23 cellular contexts compared by ENCODE assay signal in the genomic region with DNA sequence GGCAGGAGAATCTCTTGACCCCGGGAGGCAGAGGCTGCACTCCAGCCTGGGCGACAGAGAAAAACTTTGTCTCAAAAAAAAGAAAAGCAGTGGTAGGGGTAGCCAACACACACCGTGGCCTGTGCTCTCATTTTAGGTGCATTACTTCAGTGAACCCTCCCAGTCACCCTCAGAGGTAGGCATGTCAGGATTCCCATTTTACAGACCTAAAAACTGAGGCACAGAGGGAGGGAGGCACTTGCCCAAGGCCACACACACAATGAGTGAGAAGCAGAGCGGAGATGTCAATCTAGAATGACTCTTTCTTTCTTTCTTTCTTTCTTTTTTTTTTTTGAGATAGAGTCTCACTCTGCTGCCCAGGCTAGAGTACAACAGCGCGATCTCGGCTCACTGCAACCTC. TPM values are rescaled to one million over a fixed set of nuclear protein-coding genes. Genes with fewer than 3 reads are reported as not detected.
DNase-seq lines count a peak whose midpoint lies in the region; ATAC-seq, FAIRE-seq and TF ChIP-seq lines count a peak whose summit lies in the region.
"Had no signal": no experiment of that assay in that cellular context is flagged by ENCODE, and none has a peak within 500 bp of the region (broad histone marks: within the 10 kb centered on the region; RNA-seq: fewer than 3 reads in every experiment).

No MANE protein-coding gene starts in this region.

- H3K9me3 Mint-ChIP-seq in activated CD4-positive, alpha-beta T cell treated with anti-CD3 and anti-CD28 coated beads, Interleukin-2, amount 10 ng/mL, durations not matched to agents 7 days and 5 days = peaks cover 7% of the 10 kb centered on the region
- H3K9me3 Mint-ChIP-seq in activated CD4-positive, alpha-beta T cell treated with anti-CD3 and anti-CD28 coated beads for 36 hours (ENCODE audit: low read depth) = peaks cover 7% of the 10 kb centered on the region
- H3K9me3 Mint-ChIP-seq in CD14-positive monocyte (peaks cover 15 to 25% (median 18%) of the 10 kb centered on the region in 7 donors), activated B cell treated with CpG ODN at 0.5 μM for 24 hours (peaks cover 5% of the 10 kb centered on the region)
- H3K9me3 Mint-ChIP-seq: GM23338 had no signal

- ATAC-seq in activated CD4-positive, alpha-beta T cell treated with anti-CD3 and anti-CD28 coated beads for 36 hours = no peak
- ATAC-seq in activated B cell treated with CpG ODN at 0.5 μM for 24 hours (ENCODE audit: low read depth) (no peak), HG03378 (IDR thresholded peaks at IDR 0.05; ENCODE audit: unreplicated experiment) (no peak)
- ATAC-seq: GM23338 had no signal

- no peak for DNase-seq in activated CD4-positive, alpha-beta T cell treated with anti-CD3 and anti-CD28 coated beads, Interleukin-2, amount 10 ng/mL, durations not matched to agents 7 days and 5 days
- no peak for DNase-seq in activated CD4-positive, alpha-beta T cell treated with anti-CD3 and anti-CD28 coated beads for 36 hours
- no peak for DNase-seq in CD14-positive monocyte (ENCODE audit: low spot score)
- no peak for DNase-seq in activated B cell treated with CpG ODN at 0.5 μM for 24 hours
- peak; percentile 35 for DNase-seq in kidney
- no peak for DNase-seq in D341Med (ENCODE audit: low spot score)
- DNase-seq in amniotic stem cell (lab: John Stamatoyannopoulos, UW) = no peak
- DNase-seq: DND-41; GDM1; KG1; NCI-H1048; NCI-H2107; NCI-H226; NCI-H526 treated with DMSO at 0.1 percent for 48 hours; NK-92 treated with Interleukin-12 subunit alpha and Interleukin-12 subunit beta, amount 100 ng/mL, for 24 hours; OCI-M1 had no signal

- POLR2A ChIA-PET in activated CD4-positive, alpha-beta T cell treated with anti-CD3 and anti-CD28 coated beads, Interleukin-2, amount 10 ng/mL, durations not matched to agents 7 days and 5 days (lab: Charles Lee) = no interaction called here
- POLR2A ChIA-PET in activated CD4-positive, alpha-beta T cell treated with anti-CD3 and anti-CD28 coated beads for 36 hours (lab: Charles Lee) = no interaction called here
- POLR2A ChIA-PET in activated B cell treated with CpG ODN at 0.5 μM for 24 hours (lab: Charles Lee) = interaction anchor here (1.1 to 10.7 kb wide), 3 partner anchors 13 to 102 kb away, joined by 3 to 333 read pairs (median 13); no protein-coding TSS in a partner anchor

- CTCF ChIA-PET in activated CD4-positive, alpha-beta T cell treated with anti-CD3 and anti-CD28 coated beads, Interleukin-2, amount 10 ng/mL, durations not matched to agents 7 days and 5 days (lab: Charles Lee) = interaction anchor here (0.8 to 1.9 kb wide), 3 partner anchors 10 to 12 kb away, joined by 3 to 6 read pairs (median 5); no protein-coding TSS in a partner anchor
- CTCF ChIA-PET in activated CD4-positive, alpha-beta T cell treated with anti-CD3 and anti-CD28 coated beads for 36 hours (lab: Charles Lee) = no interaction called here
- CTCF ChIA-PET in activated B cell treated with CpG ODN at 0.5 μM for 24 hours (lab: Charles Lee) = no interaction called here

- H3K9me3 ChIP-seq in kidney (ENCODE audit: control insufficient read depth in 1 of 2, low read length in 2 of 2) = no peaks in the 10 kb centered on the region

- no peak overlapping the region for H3K4me3 ChIP-seq in kidney (ENCODE audit: low read length in 2 of 2)
- H3K4me3 ChIP-seq: GM23338 had no signal

- no peak overlapping the region for H3K4me3 Mint-ChIP-seq in activated CD4-positive, alpha-beta T cell treated with anti-CD3 and anti-CD28 coated beads, Interleukin-2, amount 10 ng/mL, durations not matched to agents 7 days and 5 days
- H3K4me3 Mint-ChIP-seq in activated CD4-positive, alpha-beta T cell treated with anti-CD3 and anti-CD28 coated beads for 36 hours = no peak overlapping the region
- H3K4me3 Mint-ChIP-seq in CD14-positive monocyte = no peak overlapping the region
- no peak overlapping the region for H3K4me3 Mint-ChIP-seq in activated B cell treated with CpG ODN at 0.5 μM for 24 hours
- H3K4me3 Mint-ChIP-seq: GM23338 had no signal

- H3K27ac Mint-ChIP-seq in activated CD4-positive, alpha-beta T cell treated with anti-CD3 and anti-CD28 coated beads, Interleukin-2, amount 10 ng/mL, durations not matched to agents 7 days and 5 days = peak overlapping the region; percentile 38
- no peak overlapping the region for H3K27ac Mint-ChIP-seq in activated CD4-positive, alpha-beta T cell treated with anti-CD3 and anti-CD28 coated beads for 36 hours
- H3K27ac Mint-ChIP-seq in CD14-positive monocyte (peak overlapping the region; percentile 36 to 98 (median 76)), activated B cell treated with CpG ODN at 0.5 μM for 24 hours (peak overlapping the region; percentile 84)
- H3K27ac Mint-ChIP-seq: GM23338 had no signal

- H3K4me1 ChIP-seq in kidney (ENCODE audit: control insufficient read depth in 1 of 2, insufficient read depth in 1 of 2, low read depth in 1 of 2, low read length in 2 of 2) = peaks cover 0 to 26% of the 10 kb centered on the region in 2 donors

- H3K9ac ChIP-seq in kidney (ENCODE audit: low read length in 2 of 2) = no peak overlapping the region

- H3K27ac ChIP-seq in kidney (ENCODE audit: low read depth in 2 of 2, low read length in 2 of 2) = no peak overlapping the region
- H3K27ac ChIP-seq: C4-2B, HL-60, RWPE1 had no signal

- H3K4me1 Mint-ChIP-seq in activated CD4-positive, alpha-beta T cell treated with anti-CD3 and anti-CD28 coated beads, Interleukin-2, amount 10 ng/mL, durations not matched to agents 7 days and 5 days = peaks cover 82% of the 10 kb centered on the region
- H3K4me1 Mint-ChIP-seq in activated CD4-positive, alpha-beta T cell treated with anti-CD3 and anti-CD28 coated beads for 36 hours = peaks cover 83% of the 10 kb centered on the region
- peaks cover 83% of the 10 kb centered on the region for H3K4me1 Mint-ChIP-seq in CD14-positive monocyte
- peaks cover 87% of the 10 kb centered on the region for H3K4me1 Mint-ChIP-seq in activated B cell treated with CpG ODN at 0.5 μM for 24 hours

- peaks cover 88% of the 10 kb centered on the region for H3K36me3 Mint-ChIP-seq in activated CD4-positive, alpha-beta T cell treated with anti-CD3 and anti-CD28 coated beads, Interleukin-2, amount 10 ng/mL, durations not matched to agents 7 days and 5 days (ENCODE audit: low read depth)
- peaks cover 75% of the 10 kb centered on the region for H3K36me3 Mint-ChIP-seq in activated CD4-positive, alpha-beta T cell treated with anti-CD3 and anti-CD28 coated beads for 36 hours (ENCODE audit: low read depth)
- H3K36me3 Mint-ChIP-seq in CD14-positive monocyte (peaks cover 84 to 92% of the 10 kb centered on the region in 2 donors), activated B cell treated with CpG ODN at 0.5 μM for 24 hours (ENCODE audit: low read depth) (peaks cover 87% of the 10 kb centered on the region)

- H3K27me3 Mint-ChIP-seq in activated CD4-positive, alpha-beta T cell treated with anti-CD3 and anti-CD28 coated beads, Interleukin-2, amount 10 ng/mL, durations not matched to agents 7 days and 5 days = no peaks in the 10 kb centered on the region
- no peaks in the 10 kb centered on the region for H3K27me3 Mint-ChIP-seq in activated CD4-positive, alpha-beta T cell treated with anti-CD3 and anti-CD28 coated beads for 36 hours
- H3K27me3 Mint-ChIP-seq in CD14-positive monocyte (ENCODE audit: low read depth in 3 of 3) = no peaks in the 10 kb centered on the region
- H3K27me3 Mint-ChIP-seq in activated B cell treated with CpG ODN at 0.5 μM for 24 hours = no peaks in the 10 kb centered on the region

- intact Hi-C loops in activated CD4-positive, alpha-beta T cell treated with anti-CD3 and anti-CD28 coated beads for 36 hours (cut with DNase I, micrococcal nuclease) = no loop called here
- intact Hi-C loops in CD14-positive monocyte (cut with micrococcal nuclease) = no loop called here
- intact Hi-C loops in activated B cell treated with CpG ODN at 0.5 μM for 24 hours (cut with micrococcal nuclease) = no loop called here
- intact Hi-C loops in kidney (cut with DNase I) = no loop called here

- FAIRE-seq in kidney (lab: Jason Lieb, UNC) = no peak
- FAIRE-seq: A204.1, GM12892 had no signal

- H3K36me3 ChIP-seq in kidney (ENCODE audit: control insufficient read depth in 1 of 2, insufficient read depth in 2 of 2, low read length in 2 of 2) = no peaks in the 10 kb centered on the region

- TF ChIP-seq CTCF in CD14-positive monocyte (IDR thresholded peaks at IDR 0.05) (no peak), activated B cell treated with CpG ODN at 0.5 μM for 24 hours (IDR thresholded peaks at IDR 0.05) (no peak), kidney (IDR thresholded peaks at IDR 0.05; ENCODE audit: borderline replicate concordance, extremely low read depth, insufficient read depth) (no peak)

RNA-seq across cellular contexts. Expression of a gene that starts 5.2 kb away (rescaled TPM):
- 100 to 1,000 TPM; 780 to 845 TPM for total RNA-seq in activated CD4-positive, alpha-beta T cell treated with anti-CD3 and anti-CD28 coated beads, Interleukin-2, amount 10 ng/mL, durations not matched to agents 7 days and 5 days
- 100 to 1,000 TPM; 353 to 384 TPM for total RNA-seq in activated CD4-positive, alpha-beta T cell treated with anti-CD3 and anti-CD28 coated beads for 36 hours
- polyA plus RNA-seq in CD14-positive monocyte = 1,000 to 10,000 TPM; 1,643 to 1,843 TPM
- total RNA-seq in activated B cell treated with CpG ODN at 0.5 μM for 24 hours = 487 and 525 TPM in 2 replicates
- total RNA-seq in kidney = 122 TPM
- 136 TPM for polyA plus RNA-seq in kidney (ENCODE audit: insufficient read depth, low read depth, low replicate concordance)

RNA-seq across cellular contexts. Expression of a gene that starts 35.6 kb away (rescaled TPM):
- total RNA-seq in activated CD4-positive, alpha-beta T cell treated with anti-CD3 and anti-CD28 coated beads, Interleukin-2, amount 10 ng/mL, durations not matched to agents 7 days and 5 days = 10 to 100 TPM; 37.5 to 46.2 TPM
- 10 to 100 TPM; 31.1 to 43.2 TPM for total RNA-seq in activated CD4-positive, alpha-beta T cell treated with anti-CD3 and anti-CD28 coated beads for 36 hours
- polyA plus RNA-seq in CD14-positive monocyte (10 to 100 TPM; 12.1 to 14.2 TPM), kidney (ENCODE audit: insufficient read depth, low read depth, low replicate concordance) (13.7 TPM)
- total RNA-seq in activated B cell treated with CpG ODN at 0.5 μM for 24 hours (62.6 and 72.7 TPM in 2 replicates), kidney (76.6 TPM)
